14 cellular contexts compared by ENCODE assay signal in genomic region chr1:3553940-3554223, GRCh38. TPM values are rescaled to one million over a fixed set of nuclear protein-coding genes. Genes with fewer than 3 reads are reported as not detected.
A peak's percentile ranks its signal among the peaks of the same experiment; 100 is the strongest.
DNase-seq lines count a peak whose midpoint lies in the region; TF ChIP-seq lines count a peak whose summit lies in the region.
"Had no signal": no experiment of that assay in that cellular context is flagged by ENCODE, and none has a peak within 500 bp of the region (broad histone marks: within the 10 kb centered on the region; RNA-seq: fewer than 3 reads in every experiment).

No MANE protein-coding gene starts in this region.

- no peaks in the 10 kb centered on the region for H3K9me3 ChIP-seq in HEK293 (ENCODE audit: control insufficient read depth, insufficient read depth, low read depth, low read length)
- peaks cover 0 to 12% (median 0%) of the 10 kb centered on the region in 3 donors for H3K9me3 ChIP-seq in esophagus squamous epithelium
- H3K9me3 ChIP-seq in trophoblast cell (ENCODE audit: insufficient read depth, low read depth, low read length): peaks cover 6% of the 10 kb centered on the region
- no peaks in the 10 kb centered on the region for H3K9me3 ChIP-seq in thyroid gland
- H3K9me3 ChIP-seq: BE2C had no signal

- H3K18ac ChIP-seq in trophoblast cell (ENCODE audit: low read length): no peak overlapping the region

- no peak overlapping the region for H2BK5ac ChIP-seq in trophoblast cell (ENCODE audit: low read depth, low read length, poor library complexity)

- H3K79me2 ChIP-seq in trophoblast cell (ENCODE audit: control insufficient read depth, insufficient read depth, low read length, poor library complexity): no peaks in the 10 kb centered on the region

- H3K4me1 ChIP-seq in HEK293 (ENCODE audit: control insufficient read depth, insufficient read depth, low read length) (no peaks in the 10 kb centered on the region), esophagus squamous epithelium (peaks cover 4 to 77% (median 24%) of the 10 kb centered on the region in 3 donors), trophoblast cell (ENCODE audit: control insufficient read depth in 1 of 2, insufficient read depth in 2 of 2, low read length in 2 of 2) (peaks cover 14 to 16% of the 10 kb centered on the region in 2 experiments), thyroid gland (peaks cover 3 to 13% of the 10 kb centered on the region in 2 donors)
- H3K4me1 ChIP-seq: BE2C had no signal

- no peak overlapping the region for H2AFZ ChIP-seq in trophoblast cell (ENCODE audit: insufficient read depth, low read length, poor library complexity)

- POLR2A ChIA-PET in HEK293 (lab: Yijun Ruan, JAX): no interaction called here

- no peak overlapping the region for H3K4ac ChIP-seq in trophoblast cell (ENCODE audit: low read depth, low read length)

- H3K4me3 ChIP-seq in HEK293 (ENCODE audit: low read depth, low read length) (no peak overlapping the region), esophagus squamous epithelium (peak overlapping the region in 1 of 4 donors; percentile 23), trophoblast cell (ENCODE audit: low read depth, low read length) (no peak overlapping the region), thyroid gland (replicated peaks in 1 of 3) (no peak overlapping the region)
- H3K4me3 ChIP-seq: K562 had no signal

- H4K8ac ChIP-seq in trophoblast cell (ENCODE audit: low read depth, low read length): no peak overlapping the region

- no peak for TF ChIP-seq POLR2A in esophagus squamous epithelium (IDR thresholded peaks at IDR 0.05)
- TF ChIP-seq POLR2A in thyroid gland (IDR thresholded peaks at IDR 0.05): no peak

- no peak overlapping the region for H3K4me2 ChIP-seq in trophoblast cell (ENCODE audit: low read length)

- H3K9ac ChIP-seq in trophoblast cell (ENCODE audit: low read length): no peak overlapping the region

- CTCF ChIA-PET in HEK293 (lab: Yijun Ruan, JAX): interaction anchor here (0.5 to 1.1 kb wide), 2 partner anchors 10 to 445 kb away, joined by 3 to 4 read pairs; no protein-coding TSS in a partner anchor

- peak overlapping the region; percentile 63 for H2BK12ac ChIP-seq in trophoblast cell (ENCODE audit: low read length)

- H3K27me3 ChIP-seq in esophagus squamous epithelium: peaks cover 0 to 94% (median 0%) of the 10 kb centered on the region in 4 donors
- H3K27me3 ChIP-seq in trophoblast cell (ENCODE audit: insufficient read depth, low read length): no peaks in the 10 kb centered on the region
- no peaks in the 10 kb centered on the region for H3K27me3 ChIP-seq in thyroid gland
- H3K27me3 ChIP-seq: BE2C had no signal

- no CpG with 5 or more reads among the region's 11 CpGs for WGBS in esophagus squamous epithelium, 2 donors
- whole genome bisulfite sequencing in trophoblast cell (ENCODE audit: extremely low coverage, insufficient coverage, insufficient read length): no CpG with 5 or more reads among the region's 11 CpGs
- WGBS in thyroid gland, 2 donors: 82 to 91% methylated on average over 3 to 9 of the region's 11 CpGs

- H3K27ac ChIP-seq in HEK293 (ENCODE audit: extremely low read depth, low read depth, low read length): no peak overlapping the region
- H3K27ac ChIP-seq in VCaP: peak overlapping the region; percentile 74
- peak overlapping the region in 3 of 4 donors; percentile 43 to 78 (median 58) for H3K27ac ChIP-seq in esophagus squamous epithelium
- no peak overlapping the region for H3K27ac ChIP-seq in trophoblast cell (ENCODE audit: low read depth, low read length)
- no peak overlapping the region for H3K27ac ChIP-seq in thyroid gland

- H3K36me3 ChIP-seq in HEK293 (ENCODE audit: control insufficient read depth in 2 of 2, insufficient read depth in 1 of 2, low read length in 2 of 2) (no peaks in the 10 kb centered on the region), esophagus squamous epithelium (no peaks in the 10 kb centered on the region), trophoblast cell (ENCODE audit: control insufficient read depth in 1 of 2, insufficient read depth in 2 of 2, low read length in 2 of 2) (no peaks in the 10 kb centered on the region), thyroid gland (no peaks in the 10 kb centered on the region)
- H3K36me3 ChIP-seq: BE2C had no signal

- intact Hi-C loops in esophagus squamous epithelium (cut with DNase I): no loop called here
- intact Hi-C loops in thyroid gland (cut with DNase I): no loop called here

- TF ChIP-seq CTCF in HEK293 (tag by site-specific recombination; IDR thresholded peaks at IDR 0.05) (no peak), VCaP (conservative IDR thresholded peaks at IDR 0.05) (no peak), esophagus squamous epithelium (IDR thresholded peaks at IDR 0.05) (no peak), thyroid gland (IDR thresholded peaks at IDR 0.05) (no peak)

- no peak overlapping the region for H2BK120ac ChIP-seq in trophoblast cell (ENCODE audit: insufficient read depth, low read length, poor library complexity)

- no peak overlapping the region for H3K23ac ChIP-seq in trophoblast cell (ENCODE audit: low read length)

- peaks cover 3% of the 10 kb centered on the region for H3K79me1 ChIP-seq in trophoblast cell (ENCODE audit: low read length)

- no peak overlapping the region for H2AK5ac ChIP-seq in trophoblast cell (ENCODE audit: low read length)

- no peak overlapping the region for H4K91ac ChIP-seq in trophoblast cell (ENCODE audit: low read depth, low read length)

- H4K12ac ChIP-seq in trophoblast cell (ENCODE audit: low read depth, low read length): no peak overlapping the region

- DNase-seq in esophagus squamous epithelium (lab: John Stamatoyannopoulos, UW): no peak
- DNase-seq in trophoblast cell: no peak
- no peak for DNase-seq in thyroid gland
- no peak for DNase-seq in AG20443 (ENCODE audit: low spot score)
- no peak for DNase-seq in NCI-H2227 treated with DMSO at 0.1 percent for 48 hours (lab: John Stamatoyannopoulos, UW)
- DNase-seq in SHP77 (lab: John Stamatoyannopoulos, UW): no peak
- DNase-seq: CD8-positive, alpha-beta T cell; COR-L47; DMS153; DMS79 treated with DMSO at 0.1 percent for 48 hours had no signal

- H3K14ac ChIP-seq in trophoblast cell (ENCODE audit: low read length): peak overlapping the region; percentile 33

TF ChIP-seq in HEK293, 187 proteins besides CTCF, POLR2A, EP300 and RAD21:
- TF ChIP-seq ZFP69B (tag by site-specific recombination; IDR thresholded peaks at IDR 0.05): 0 out of 2 replicates have a peak, but pooled peaks have one; percentile 52
- no peak for TF ChIP-seq TCF7L2 (IDR thresholded peaks at IDR 0.05; ENCODE audit: borderline replicate concordance, low read depth, low read length)
- peak; percentile 49; the same call in 1 of the 2 replicates for TF ChIP-seq ZNF692 (tag by site-specific recombination; IDR thresholded peaks at IDR 0.05)
- no peak for TF ChIP-seq ZNF175 (tag by site-specific recombination; IDR thresholded peaks at IDR 0.05)
- peak; percentile 5 for TF ChIP-seq ZIC2 (tag by site-specific recombination; IDR thresholded peaks at IDR 0.05)

RNA-seq across cellular contexts. Expression of gene MEGF6, which starts 57.4 kb away (rescaled TPM):
- total RNA-seq in esophagus squamous epithelium (10 to 100 TPM in 3 of 4 donors, 1 to 10 TPM in 1; 8.8 to 27.1 (median 16.8) TPM), thyroid gland (10 to 100 TPM in 3 of 4 donors, 1 to 10 TPM in 1; 9.4 to 25.8 (median 21.8) TPM)
- 11.3 and 12.1 TPM in 2 replicates for polyA plus RNA-seq in trophoblast cell (2013)

Comparison
In these comparisons a context has a peak if more than half of its experiments do, and no peak if none do; other contexts are left out.
1. H3K27ac ChIP-seq: peak in VCaP (single experiment) and esophagus squamous epithelium (3 of 4); none in HEK293 (single experiment), trophoblast cell (single experiment) and thyroid gland (0 of 3).